Comparison of ENCODE assay signal across 1 cellular context in genomic region chr2:73260338-73260984, GRCh38.
TF ChIP-seq lines count a peak whose summit lies in the region.

No MANE protein-coding gene starts in this region.

TF ChIP-seq in WTC11, 78 proteins besides CTCF, POLR2A, EP300 and RAD21 (continued from another document):
- TF ChIP-seq E2F1 (CRISPR knock-in tag; IDR thresholded peaks at IDR 0.05) (no peak), ZNF532 (CRISPR knock-in tag; IDR thresholded peaks at IDR 0.05; ENCODE audit: borderline replicate concordance) (no peak), IRF1 (CRISPR knock-in tag; IDR thresholded peaks at IDR 0.05) (no peak), NFATC4 (CRISPR knock-in tag; IDR thresholded peaks at IDR 0.05) (no peak), USF1 (CRISPR knock-in tag; IDR thresholded peaks at IDR 0.05) (peak; percentile 70), ZNF263 (CRISPR knock-in tag; IDR thresholded peaks at IDR 0.05; ENCODE audit: low read depth) (no peak)
